Comparison of ENCODE assay signal across 1 cellular context in genomic region chr20:35454881-35455609, GRCh38.
TF ChIP-seq lines count a peak whose summit lies in the region.

TSS of gene CEP250 (plus strand) at chr20:35455598. CDS start at chr20:35462368, 6,770 bp downstream.

TF ChIP-seq in WTC11, 78 proteins besides CTCF, POLR2A, EP300 and RAD21 (continued from another document):
- TF ChIP-seq ZBTB43 (CRISPR knock-in tag; IDR thresholded peaks at IDR 0.05) (no peak), ZNF281 (CRISPR knock-in tag; IDR thresholded peaks at IDR 0.05) (no peak), TP53 (CRISPR knock-in tag; IDR thresholded peaks at IDR 0.05) (no peak), MYBL2 (CRISPR knock-in tag; IDR thresholded peaks at IDR 0.05) (0 out of 2 replicates have a peak, but pooled peaks have one; percentile 53), FOXK1 (CRISPR knock-in tag; IDR thresholded peaks at IDR 0.05) (0 out of 2 replicates have a peak, but pooled peaks have one; percentile 45), MAX (CRISPR knock-in tag; IDR thresholded peaks at IDR 0.05) (peak; percentile 68), CREB1 (CRISPR knock-in tag; IDR thresholded peaks at IDR 0.05) (no peak), ZBTB21 (CRISPR knock-in tag; IDR thresholded peaks at IDR 0.05; ENCODE audit: borderline replicate concordance) (no peak), SMAD4 (CRISPR knock-in tag; IDR thresholded peaks at IDR 0.05) (no peak), FOXP1 (CRISPR knock-in tag; IDR thresholded peaks at IDR 0.05; ENCODE audit: borderline replicate concordance) (peak; percentile 88; the same call in 1 of the 2 replicates), AFF4 (CRISPR knock-in tag; IDR thresholded peaks at IDR 0.05; ENCODE audit: borderline replicate concordance) (no peak; the same call in 1 of the 2 replicates), FOXJ3 (CRISPR knock-in tag; IDR thresholded peaks at IDR 0.05; ENCODE audit: borderline replicate concordance) (no peak), ZNF671 (CRISPR knock-in tag; IDR thresholded peaks at IDR 0.05) (no peak), FOXP4 (CRISPR knock-in tag; IDR thresholded peaks at IDR 0.05) (peak; percentile 74), OVOL2 (CRISPR knock-in tag; IDR thresholded peaks at IDR 0.05; ENCODE audit: borderline replicate concordance) (no peak), TEAD1 (CRISPR knock-in tag; IDR thresholded peaks at IDR 0.05) (no peak), GABPB1 (CRISPR knock-in tag; IDR thresholded peaks at IDR 0.05) (0 out of 2 replicates have a peak, but pooled peaks have one; percentile 37)
- TF ChIP-seq, protein P1, sequence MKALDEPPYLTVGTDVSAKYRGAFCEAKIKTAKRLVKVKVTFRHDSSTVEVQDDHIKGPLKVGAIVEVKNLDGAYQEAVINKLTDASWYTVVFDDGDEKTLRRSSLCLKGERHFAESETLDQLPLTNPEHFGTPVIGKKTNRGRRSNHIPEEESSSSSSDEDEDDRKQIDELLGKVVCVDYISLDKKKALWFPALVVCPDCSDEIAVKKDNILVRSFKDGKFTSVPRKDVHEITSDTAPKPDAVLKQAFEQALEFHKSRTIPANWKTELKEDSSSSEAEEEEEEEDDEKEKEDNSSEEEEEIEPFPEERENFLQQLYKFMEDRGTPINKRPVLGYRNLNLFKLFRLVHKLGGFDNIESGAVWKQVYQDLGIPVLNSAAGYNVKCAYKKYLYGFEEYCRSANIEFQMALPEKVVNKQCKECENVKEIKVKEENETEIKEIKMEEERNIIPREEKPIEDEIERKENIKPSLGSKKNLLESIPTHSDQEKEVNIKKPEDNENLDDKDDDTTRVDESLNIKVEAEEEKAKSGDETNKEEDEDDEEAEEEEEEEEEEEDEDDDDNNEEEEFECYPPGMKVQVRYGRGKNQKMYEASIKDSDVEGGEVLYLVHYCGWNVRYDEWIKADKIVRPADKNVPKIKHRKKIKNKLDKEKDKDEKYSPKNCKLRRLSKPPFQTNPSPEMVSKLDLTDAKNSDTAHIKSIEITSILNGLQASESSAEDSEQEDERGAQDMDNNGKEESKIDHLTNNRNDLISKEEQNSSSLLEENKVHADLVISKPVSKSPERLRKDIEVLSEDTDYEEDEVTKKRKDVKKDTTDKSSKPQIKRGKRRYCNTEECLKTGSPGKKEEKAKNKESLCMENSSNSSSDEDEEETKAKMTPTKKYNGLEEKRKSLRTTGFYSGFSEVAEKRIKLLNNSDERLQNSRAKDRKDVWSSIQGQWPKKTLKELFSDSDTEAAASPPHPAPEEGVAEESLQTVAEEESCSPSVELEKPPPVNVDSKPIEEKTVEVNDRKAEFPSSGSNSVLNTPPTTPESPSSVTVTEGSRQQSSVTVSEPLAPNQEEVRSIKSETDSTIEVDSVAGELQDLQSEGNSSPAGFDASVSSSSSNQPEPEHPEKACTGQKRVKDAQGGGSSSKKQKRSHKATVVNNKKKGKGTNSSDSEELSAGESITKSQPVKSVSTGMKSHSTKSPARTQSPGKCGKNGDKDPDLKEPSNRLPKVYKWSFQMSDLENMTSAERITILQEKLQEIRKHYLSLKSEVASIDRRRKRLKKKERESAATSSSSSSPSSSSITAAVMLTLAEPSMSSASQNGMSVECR (CRISPR knock-in tag; IDR thresholded peaks at IDR 0.05; ENCODE audit: borderline replicate concordance) = no peak
- TF ChIP-seq, protein P2, sequence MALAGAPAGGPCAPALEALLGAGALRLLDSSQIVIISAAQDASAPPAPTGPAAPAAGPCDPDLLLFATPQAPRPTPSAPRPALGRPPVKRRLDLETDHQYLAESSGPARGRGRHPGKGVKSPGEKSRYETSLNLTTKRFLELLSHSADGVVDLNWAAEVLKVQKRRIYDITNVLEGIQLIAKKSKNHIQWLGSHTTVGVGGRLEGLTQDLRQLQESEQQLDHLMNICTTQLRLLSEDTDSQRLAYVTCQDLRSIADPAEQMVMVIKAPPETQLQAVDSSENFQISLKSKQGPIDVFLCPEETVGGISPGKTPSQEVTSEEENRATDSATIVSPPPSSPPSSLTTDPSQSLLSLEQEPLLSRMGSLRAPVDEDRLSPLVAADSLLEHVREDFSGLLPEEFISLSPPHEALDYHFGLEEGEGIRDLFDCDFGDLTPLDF (CRISPR knock-in tag; IDR thresholded peaks at IDR 0.05) = no peak
- TF ChIP-seq, protein P3, sequence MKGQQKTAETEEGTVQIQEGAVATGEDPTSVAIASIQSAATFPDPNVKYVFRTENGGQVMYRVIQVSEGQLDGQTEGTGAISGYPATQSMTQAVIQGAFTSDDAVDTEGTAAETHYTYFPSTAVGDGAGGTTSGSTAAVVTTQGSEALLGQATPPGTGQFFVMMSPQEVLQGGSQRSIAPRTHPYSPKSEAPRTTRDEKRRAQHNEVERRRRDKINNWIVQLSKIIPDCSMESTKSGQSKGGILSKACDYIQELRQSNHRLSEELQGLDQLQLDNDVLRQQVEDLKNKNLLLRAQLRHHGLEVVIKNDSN (CRISPR knock-in tag; IDR thresholded peaks at IDR 0.05) = peak; percentile 40; the same call in 1 of the 2 replicates
- TF ChIP-seq, protein P4, sequence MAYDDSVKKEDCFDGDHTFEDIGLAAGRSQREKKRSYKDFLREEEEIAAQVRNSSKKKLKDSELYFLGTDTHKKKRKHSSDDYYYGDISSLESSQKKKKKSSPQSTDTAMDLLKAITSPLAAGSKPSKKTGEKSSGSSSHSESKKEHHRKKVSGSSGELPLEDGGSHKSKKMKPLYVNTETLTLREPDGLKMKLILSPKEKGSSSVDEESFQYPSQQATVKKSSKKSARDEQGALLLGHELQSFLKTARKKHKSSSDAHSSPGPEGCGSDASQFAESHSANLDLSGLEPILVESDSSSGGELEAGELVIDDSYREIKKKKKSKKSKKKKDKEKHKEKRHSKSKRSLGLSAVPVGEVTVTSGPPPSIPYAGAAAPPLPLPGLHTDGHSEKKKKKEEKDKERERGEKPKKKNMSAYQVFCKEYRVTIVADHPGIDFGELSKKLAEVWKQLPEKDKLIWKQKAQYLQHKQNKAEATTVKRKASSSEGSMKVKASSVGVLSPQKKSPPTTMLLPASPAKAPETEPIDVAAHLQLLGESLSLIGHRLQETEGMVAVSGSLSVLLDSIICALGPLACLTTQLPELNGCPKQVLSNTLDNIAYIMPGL (CRISPR knock-in tag; IDR thresholded peaks at IDR 0.05) = peak; percentile 72; the same call in 1 of the 2 replicates
TF ChIP-seq in WTC11: peak in this region for 12.
